Comparison of ENCODE assay signal across 16 cellular contexts in the genomic region with DNA sequence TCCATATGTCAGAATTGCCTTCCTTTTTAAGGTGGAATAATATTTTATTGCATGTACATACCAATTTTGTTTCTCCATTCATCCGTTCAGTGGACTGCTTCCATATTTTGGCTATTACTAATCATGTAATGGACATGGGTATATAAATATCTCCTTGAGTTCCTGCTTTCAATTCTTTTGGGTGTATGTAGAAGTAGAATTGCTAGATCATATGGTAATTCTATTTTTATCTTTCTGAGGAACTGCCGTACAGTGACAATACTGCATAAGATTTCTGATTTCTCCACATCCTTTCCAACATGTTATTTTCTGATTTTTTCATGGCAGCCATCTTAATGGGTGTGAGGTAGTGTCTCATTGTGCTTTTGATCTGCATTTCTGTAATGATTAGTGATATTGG.
"Had no signal": no experiment of that assay in that cellular context is flagged by ENCODE, and none has a peak within 500 bp of the region (broad histone marks: within the 10 kb centered on the region; RNA-seq: fewer than 3 reads in every experiment).

No MANE protein-coding gene starts in this region.

- H3K27ac ChIP-seq: foreskin keratinocyte, neural progenitor cell, ovary had no signal

- H3K27me3 ChIP-seq: foreskin keratinocyte, ovary had no signal

- DNase-seq: activated CD4-positive, alpha-beta T cell treated with anti-CD3 and anti-CD28 coated beads, Interleukin-2, amount 10 ng/mL, durations not matched to agents 24 days and 14 days; activated CD8-positive, alpha-beta memory T cell treated with anti-CD3 and anti-CD28 coated beads for 24 hours; activated naive CD4-positive, alpha-beta T cell; activated naive CD8-positive, alpha-beta T cell treated with anti-CD3 and anti-CD28 coated beads, Interleukin-2, amount 10 ng/mL, durations not matched to agents 7 days and 5 days; cortex of kidney; effector CD8-positive, alpha-beta T cell; foreskin keratinocyte; glutamatergic neuron; hypothalamus; kidney; ovary; stimulated activated CD4-positive, alpha-beta T cell treated with anti-CD3 and anti-CD28 coated beads, Interleukin-2, amount 100 ng/mL, for 48 hours; T-helper 1 cell had no signal

- H3K9me3 ChIP-seq: ovary had no signal

- H3K36me3 ChIP-seq: neural progenitor cell, ovary had no signal

- H3K4me3 ChIP-seq: neural progenitor cell, ovary had no signal

- H3K4me1 ChIP-seq: neural progenitor cell had no signal

- ATAC-seq: foreskin keratinocyte; stimulated activated memory B cell treated with anti-CD40 and anti-IgM and Interleukin-4, amounts not matched to agents 10 μg/mL and 1 μg/mL and 100 μg/mL, for 72 hours; WTC11 had no signal
